ENCODE assay signal across 1 cellular context in genomic region chr11:130582176-130582575, GRCh38.
TF ChIP-seq lines count a peak whose summit lies in the region.

No MANE protein-coding gene starts in this region.

TF ChIP-seq in A549, 52 proteins besides CTCF, POLR2A, EP300 and RAD21 (continued from another document):
- TF ChIP-seq, protein P1, sequence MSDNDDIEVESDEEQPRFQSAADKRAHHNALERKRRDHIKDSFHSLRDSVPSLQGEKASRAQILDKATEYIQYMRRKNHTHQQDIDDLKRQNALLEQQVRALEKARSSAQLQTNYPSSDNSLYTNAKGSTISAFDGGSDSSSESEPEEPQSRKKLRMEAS (IDR thresholded peaks at IDR 0.05): no peak
- no peak for TF ChIP-seq NFE2L2 (conservative IDR thresholded peaks at IDR 0.05; ENCODE audit: low read length)
- TF ChIP-seq RCOR1 (IDR thresholded peaks at IDR 0.05; ENCODE audit: low read depth, low read length): no peak
- TF ChIP-seq ATOH8 (CRISPR knock-in tag; IDR thresholded peaks at IDR 0.05; ENCODE audit: low read depth): no peak
- no peak for TF ChIP-seq SREBF2 (IDR thresholded peaks at IDR 0.05)
- TF ChIP-seq HES2 (IDR thresholded peaks at IDR 0.05): no peak
- no peak for TF ChIP-seq CEBPB (IDR thresholded peaks at IDR 0.05)
- TF ChIP-seq HOXB5 (CRISPR knock-in tag; IDR thresholded peaks at IDR 0.05): no peak
- TF ChIP-seq, protein P2, sequence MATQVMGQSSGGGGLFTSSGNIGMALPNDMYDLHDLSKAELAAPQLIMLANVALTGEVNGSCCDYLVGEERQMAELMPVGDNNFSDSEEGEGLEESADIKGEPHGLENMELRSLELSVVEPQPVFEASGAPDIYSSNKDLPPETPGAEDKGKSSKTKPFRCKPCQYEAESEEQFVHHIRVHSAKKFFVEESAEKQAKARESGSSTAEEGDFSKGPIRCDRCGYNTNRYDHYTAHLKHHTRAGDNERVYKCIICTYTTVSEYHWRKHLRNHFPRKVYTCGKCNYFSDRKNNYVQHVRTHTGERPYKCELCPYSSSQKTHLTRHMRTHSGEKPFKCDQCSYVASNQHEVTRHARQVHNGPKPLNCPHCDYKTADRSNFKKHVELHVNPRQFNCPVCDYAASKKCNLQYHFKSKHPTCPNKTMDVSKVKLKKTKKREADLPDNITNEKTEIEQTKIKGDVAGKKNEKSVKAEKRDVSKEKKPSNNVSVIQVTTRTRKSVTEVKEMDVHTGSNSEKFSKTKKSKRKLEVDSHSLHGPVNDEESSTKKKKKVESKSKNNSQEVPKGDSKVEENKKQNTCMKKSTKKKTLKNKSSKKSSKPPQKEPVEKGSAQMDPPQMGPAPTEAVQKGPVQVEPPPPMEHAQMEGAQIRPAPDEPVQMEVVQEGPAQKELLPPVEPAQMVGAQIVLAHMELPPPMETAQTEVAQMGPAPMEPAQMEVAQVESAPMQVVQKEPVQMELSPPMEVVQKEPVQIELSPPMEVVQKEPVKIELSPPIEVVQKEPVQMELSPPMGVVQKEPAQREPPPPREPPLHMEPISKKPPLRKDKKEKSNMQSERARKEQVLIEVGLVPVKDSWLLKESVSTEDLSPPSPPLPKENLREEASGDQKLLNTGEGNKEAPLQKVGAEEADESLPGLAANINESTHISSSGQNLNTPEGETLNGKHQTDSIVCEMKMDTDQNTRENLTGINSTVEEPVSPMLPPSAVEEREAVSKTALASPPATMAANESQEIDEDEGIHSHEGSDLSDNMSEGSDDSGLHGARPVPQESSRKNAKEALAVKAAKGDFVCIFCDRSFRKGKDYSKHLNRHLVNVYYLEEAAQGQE (IDR thresholded peaks at IDR 0.05): no peak
